ENCODE assay signal across 8 cellular contexts in genomic region chr3:115779011-115779410, GRCh38.
"Had no signal": no experiment of that assay in that cellular context is flagged by ENCODE, and none has a peak within 500 bp of the region (broad histone marks: within the 10 kb centered on the region; RNA-seq: fewer than 3 reads in every experiment).

No MANE protein-coding gene starts in this region.

- H3K9me3 Mint-ChIP-seq: IgD-negative memory B cell had no signal

- H3K9ac ChIP-seq: KMS-11 had no signal

- H3K27me3 Mint-ChIP-seq: IgD-negative memory B cell had no signal

- H3K36me3 Mint-ChIP-seq: IgD-negative memory B cell had no signal

- H3K4me3 Mint-ChIP-seq: IgD-negative memory B cell had no signal

- H3K27ac ChIP-seq: HL-60, KMS-11 had no signal

- DNase-seq: IMR-90, KBM-7, KG1 had no signal

- ATAC-seq: K562 had no signal

- FAIRE-seq: HTR-8/SVneo, K562 had no signal

- H3K4me2 ChIP-seq: KMS-11 had no signal

- H3K4me3 ChIP-seq: K562 had no signal

- H3K27ac Mint-ChIP-seq: IgD-negative memory B cell had no signal
